Comparison of ENCODE assay signal across 8 cellular contexts in the genomic region with DNA sequence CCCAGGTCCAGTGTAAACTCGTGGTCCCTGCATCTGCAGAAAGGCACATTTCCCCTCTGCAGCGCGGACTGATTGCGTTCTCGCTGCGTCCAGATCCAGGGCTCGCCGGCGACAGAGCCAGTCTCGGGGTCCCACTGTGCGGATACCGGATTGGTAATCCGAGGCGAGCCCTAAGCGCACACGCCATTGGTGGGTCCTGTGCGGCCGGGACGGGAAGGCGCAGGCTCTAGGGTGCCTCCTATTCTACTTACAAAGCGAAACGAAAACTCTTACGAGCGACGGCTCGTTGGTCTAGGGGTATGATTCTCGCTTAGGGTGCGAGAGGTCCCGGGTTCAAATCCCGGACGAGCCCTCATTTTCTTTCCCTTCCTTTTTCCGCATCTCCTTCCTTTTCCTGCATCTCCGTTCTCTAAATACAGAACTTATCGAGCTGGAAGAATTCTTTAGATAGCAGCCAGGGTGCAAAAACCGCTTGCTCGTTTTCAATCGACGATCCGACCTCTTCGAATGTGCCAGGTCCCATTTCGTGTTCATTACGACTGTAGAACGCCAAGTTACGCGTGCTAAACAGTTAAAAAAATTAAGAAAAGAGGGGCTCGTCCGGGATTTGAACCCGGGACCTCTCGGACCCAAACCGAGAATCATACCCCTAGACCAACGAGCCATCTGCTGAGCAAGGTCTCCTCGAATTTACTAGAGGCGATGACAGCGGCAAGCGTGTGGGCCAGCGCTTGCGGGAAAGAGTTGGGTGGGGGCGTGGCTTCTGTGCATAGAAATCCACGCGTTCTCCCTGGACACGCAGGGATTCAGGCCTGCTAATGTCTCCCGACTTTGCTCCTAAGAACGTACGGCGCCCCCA. TPM values are rescaled to one million over a fixed set of nuclear protein-coding genes. Genes with fewer than 3 reads are reported as not detected.
DNase-seq lines count a peak whose midpoint lies in the region; ATAC-seq and TF ChIP-seq lines count a peak whose summit lies in the region.

No MANE protein-coding gene starts in this region.

- no peak for TF ChIP-seq CTCF in chondrocyte (IDR thresholded peaks at IDR 0.05)

- no peaks in the 10 kb centered on the region for H3K9me3 Mint-ChIP-seq in chondrocyte (ENCODE audit: low read depth)

- ATAC-seq in GM19043 (IDR thresholded peaks at IDR 0.05; ENCODE audit: low read depth, unreplicated experiment) (peak; percentile 61), HG03342 (IDR thresholded peaks at IDR 0.05; ENCODE audit: unreplicated experiment) (peak; percentile 67)

- peak overlapping the region; percentile 96 for H3K27ac Mint-ChIP-seq in chondrocyte (ENCODE audit: unreplicated experiment)

- peak; percentile 96 for DNase-seq in Ammon's horn (ENCODE audit: low spot score)
- peak; percentile 93 for DNase-seq in NCI-H446 treated with DMSO at 0.1 percent for 48 hours (lab: John Stamatoyannopoulos, UW)
- peak; percentile 87 to 88 for DNase-seq in activated CD4-positive, alpha-beta T cell treated with anti-CD3 and anti-CD28 coated beads for 24 hours (ENCODE audit: low read depth in 2 of 2)
- DNase-seq in chondrocyte (ENCODE audit: low spot score): no peak
- peak; percentile 96 for DNase-seq in kidney glomerular epithelial cell (lab: John Stamatoyannopoulos, UW)
- DNase-seq in stimulated activated CD4-positive, alpha-beta T cell treated with anti-CD3 and anti-CD28 coated beads, Interleukin-15, amount 100 ng/mL, for 24 hours: peak; percentile 90

- H3K4me1 Mint-ChIP-seq in chondrocyte (ENCODE audit: low read depth): peaks cover 31% of the 10 kb centered on the region

- H3K36me3 Mint-ChIP-seq in chondrocyte (ENCODE audit: low read depth): no peaks in the 10 kb centered on the region

- H3K27me3 Mint-ChIP-seq in chondrocyte (ENCODE audit: low read depth): peaks cover 5% of the 10 kb centered on the region

- H3K4me3 Mint-ChIP-seq in chondrocyte (ENCODE audit: unreplicated experiment): peak overlapping the region; percentile 97

RNA-seq across cellular contexts. Expression of a gene that starts 29.2 kb away (rescaled TPM):
- total RNA-seq in chondrocyte: 20.7 to 69.4 TPM (median 24.5 TPM) in 3 replicates
